In genomic region chr5:69042915-69043795, GRCh38 we compare ENCODE assay signal across 1 cellular context.
A peak's percentile ranks its signal among the peaks of the same experiment; 100 is the strongest.
TF ChIP-seq lines count a peak whose summit lies in the region.

No MANE protein-coding gene starts in this region.

TF ChIP-seq in HepG2, 621 proteins besides CTCF, POLR2A, EP300 and RAD21 (continued from another document and continues in another):
- no peak for TF ChIP-seq GLMP (CRISPR knock-in tag; IDR thresholded peaks at IDR 0.05; ENCODE audit: borderline replicate concordance)
- no peak for TF ChIP-seq RFXAP (CRISPR knock-in tag; IDR thresholded peaks at IDR 0.05; ENCODE audit: borderline replicate concordance)
- TF ChIP-seq ZBTB49 (CRISPR knock-in tag; IDR thresholded peaks at IDR 0.05; ENCODE audit: borderline replicate concordance), result no peak
- no peak for TF ChIP-seq ZNF484 (CRISPR knock-in tag; IDR thresholded peaks at IDR 0.05; ENCODE audit: borderline replicate concordance, low read depth)
- peak; percentile 34; the same call in 1 of the 2 replicates for TF ChIP-seq ZBTB43 (CRISPR knock-in tag; conservative IDR thresholded peaks at IDR 0.05)
- no peak for TF ChIP-seq MXD3 (CRISPR knock-in tag; IDR thresholded peaks at IDR 0.05)
- no peak for TF ChIP-seq CHCHD3 (CRISPR knock-in tag; IDR thresholded peaks at IDR 0.05)
- no peak for TF ChIP-seq RELA (CRISPR knock-in tag; IDR thresholded peaks at IDR 0.05)
- TF ChIP-seq ZNF530 (CRISPR knock-in tag; IDR thresholded peaks at IDR 0.05; ENCODE audit: low read depth), result no peak
- no peak for TF ChIP-seq ZNF576 (CRISPR knock-in tag; IDR thresholded peaks at IDR 0.05)
- no peak for TF ChIP-seq CBX1 (IDR thresholded peaks at IDR 0.05; ENCODE audit: low read depth)
- peak; percentile 63; the same call in 1 of the 2 replicates for TF ChIP-seq KDM5A (IDR thresholded peaks at IDR 0.05; ENCODE audit: borderline replicate concordance, low read length)
- TF ChIP-seq ATF4 (CRISPR knock-in tag; IDR thresholded peaks at IDR 0.05), result no peak
- no peak for TF ChIP-seq RBAK (CRISPR knock-in tag; IDR thresholded peaks at IDR 0.05)
- TF ChIP-seq GABPB1 (CRISPR knock-in tag; IDR thresholded peaks at IDR 0.05), result peak; percentile 52
- TF ChIP-seq MAF1 (CRISPR knock-in tag; IDR thresholded peaks at IDR 0.05; ENCODE audit: borderline replicate concordance), result no peak
- 0 out of 2 replicates have a peak, but pooled peaks have one; percentile 32 for TF ChIP-seq ZNF362 (CRISPR knock-in tag; IDR thresholded peaks at IDR 0.05; ENCODE audit: borderline replicate concordance)
- no peak for TF ChIP-seq ARNT (IDR thresholded peaks at IDR 0.05)
- TF ChIP-seq ZNF143 (CRISPR knock-in tag; IDR thresholded peaks at IDR 0.05), result no peak
- TF ChIP-seq KDM4B (CRISPR knock-in tag; IDR thresholded peaks at IDR 0.05), result no peak
- TF ChIP-seq ZNF34 (CRISPR knock-in tag; IDR thresholded peaks at IDR 0.05; ENCODE audit: borderline replicate concordance), result no peak
- no peak for TF ChIP-seq ZBTB37 (CRISPR knock-in tag; IDR thresholded peaks at IDR 0.05)
- 0 out of 2 replicates have a peak, but pooled peaks have one; percentile 44 for TF ChIP-seq HOXA5 (CRISPR knock-in tag; IDR thresholded peaks at IDR 0.05)
- TF ChIP-seq TBX3 (IDR thresholded peaks at IDR 0.05; ENCODE audit: borderline replicate concordance), result no peak
- no peak for TF ChIP-seq ZNF691 (CRISPR knock-in tag; IDR thresholded peaks at IDR 0.05; ENCODE audit: borderline replicate concordance, low read depth)
- TF ChIP-seq SNAPC4 (CRISPR knock-in tag; IDR thresholded peaks at IDR 0.05), result no peak
- no peak for TF ChIP-seq DZIP1 (CRISPR knock-in tag; IDR thresholded peaks at IDR 0.05)
- TF ChIP-seq KLF11 (CRISPR knock-in tag; IDR thresholded peaks at IDR 0.05), result 0 out of 2 replicates have a peak, but pooled peaks have one; percentile 69
- TF ChIP-seq ZNF205 (CRISPR knock-in tag; IDR thresholded peaks at IDR 0.05), result no peak
- no peak for TF ChIP-seq ZNF747 (CRISPR knock-in tag; IDR thresholded peaks at IDR 0.05; ENCODE audit: borderline replicate concordance)
- no peak for TF ChIP-seq ZNF615 (CRISPR knock-in tag; IDR thresholded peaks at IDR 0.05; ENCODE audit: borderline replicate concordance)
- TF ChIP-seq SALL2 (CRISPR knock-in tag; IDR thresholded peaks at IDR 0.05), result no peak
- no peak for TF ChIP-seq SRF (IDR thresholded peaks at IDR 0.05; ENCODE audit: low read depth, low read length)
- no peak for TF ChIP-seq ZNF280B (CRISPR knock-in tag; IDR thresholded peaks at IDR 0.05; ENCODE audit: borderline replicate concordance)
- TF ChIP-seq ZNF337 (CRISPR knock-in tag; IDR thresholded peaks at IDR 0.05; ENCODE audit: borderline replicate concordance, low read depth), result no peak
